1 cellular context compared by ENCODE assay signal in genomic region chr3:137947120-137947519, GRCh38.
TF ChIP-seq lines count a peak whose summit lies in the region.

No MANE protein-coding gene starts in this region.

TF ChIP-seq in HepG2, 621 proteins besides CTCF, POLR2A, EP300 and RAD21 (continued from another document):
- 0 out of 2 replicates have a peak, but pooled peaks have one; percentile 36 for TF ChIP-seq NFYB (CRISPR knock-in tag; IDR thresholded peaks at IDR 0.05)
